17 cellular contexts compared by ENCODE assay signal in genomic region chr12:107657133-107657532, GRCh38. TPM values are rescaled to one million over a fixed set of nuclear protein-coding genes. Genes with fewer than 3 reads are reported as not detected.
DNase-seq lines count a peak whose midpoint lies in the region; ATAC-seq, FAIRE-seq and TF ChIP-seq lines count a peak whose summit lies in the region.
"Had no signal": no experiment of that assay in that cellular context is flagged by ENCODE, and none has a peak within 500 bp of the region (broad histone marks: within the 10 kb centered on the region; RNA-seq: fewer than 3 reads in every experiment).

No MANE protein-coding gene starts in this region.

- in situ Hi-C loops in HepG2 (cut with HindIII; ENCODE audit: extremely low pct_ligation_motif_present, low pct_unique_long_range_greater_than_20kb) = no loop called here

- no peak for TF ChIP-seq CTCF in liver (IDR thresholded peaks at IDR 0.05; ENCODE audit: low read depth, low read length, missing input control)
- no peak for TF ChIP-seq CTCF in HepG2 (CRISPR knock-in tag; IDR thresholded peaks at IDR 0.05)
- TF ChIP-seq CTCF in colonic mucosa (IDR thresholded peaks at IDR 0.05) = no peak
- no peak for TF ChIP-seq CTCF in right lobe of liver (IDR thresholded peaks at IDR 0.05)
- no peak for TF ChIP-seq CTCF in PC-3 (conservative IDR thresholded peaks at IDR 0.05; ENCODE audit: low read depth, low read length)

- H3K79me2 ChIP-seq in HepG2 (ENCODE audit: insufficient read depth, low read length) (no peaks in the 10 kb centered on the region), PC-3 (ENCODE audit: low read length) (no peaks in the 10 kb centered on the region)

- 66% methylated on average over 4 of the region's 4 CpGs for WGBS in liver
- WGBS in HepG2 (ENCODE audit: low lambda C conversion rate) = 74% methylated on average over 4 of the region's 4 CpGs
- WGBS in right lobe of liver (ENCODE audit: insufficient coverage, low coverage, low lambda C conversion rate, missing lambda C conversion rate) = 38% methylated on average over 4 of the region's 4 CpGs

- no peaks in the 10 kb centered on the region for H3K9me2 ChIP-seq in PC-3 (replicated peaks; ENCODE audit: low read length)

- intact Hi-C loops in HepG2 (cut with micrococcal nuclease; ENCODE audit: unreplicated experiment) (no loop called here), colonic mucosa (cut with DNase I) (no loop called here), right lobe of liver (cut with DNase I) (no loop called here), PC-3 (cut with micrococcal nuclease) (no loop called here)

- POLR2A ChIA-PET in HepG2 (lab: Yijun Ruan, JAX) (no interaction called here), PC-3 (lab: Charles Lee; ENCODE audit: unreplicated experiment) (no interaction called here)

- H3K9me3 ChIP-seq in liver (ENCODE audit: control insufficient read depth in 4 of 4, low read length in 3 of 4) (no peaks in the 10 kb centered on the region), HepG2 (ENCODE audit: low read length) (no peaks in the 10 kb centered on the region), colonic mucosa (no peaks in the 10 kb centered on the region), right lobe of liver (no peaks in the 10 kb centered on the region), PC-3 (ENCODE audit: low read length) (no peaks in the 10 kb centered on the region)
- H3K9me3 ChIP-seq: A549, Caco-2, HAP-1 had no signal

- no peak for TF ChIP-seq RAD21 in liver (IDR thresholded peaks at IDR 0.05)
- TF ChIP-seq RAD21 in HepG2 (CRISPR knock-in tag; IDR thresholded peaks at IDR 0.05) = no peak

- ATAC-seq in HepG2 (no peak), right lobe of liver (peak in 3 of 4 donors; percentile 6 to 49 (median 29)), PC-3 (no peak)
- ATAC-seq: A549 had no signal

- H3K4me1 ChIP-seq in liver (ENCODE audit: control insufficient read depth in 4 of 4, insufficient read depth in 4 of 4, low read length in 3 of 4) (peaks cover 2 to 34% (median 20%) of the 10 kb centered on the region in 4 donors), HepG2 (ENCODE audit: insufficient read depth, low read length) (no peaks in the 10 kb centered on the region), colonic mucosa (no peaks in the 10 kb centered on the region), right lobe of liver (peaks cover 0 to 33% (median 6%) of the 10 kb centered on the region in 4 donors), PC-3 (ENCODE audit: insufficient read depth, low read length) (peaks cover 12% of the 10 kb centered on the region)
- H3K4me1 ChIP-seq: A549, Caco-2, HAP-1 had no signal

- no peak for FAIRE-seq in HepG2 (lab: Jason Lieb, UNC)
- FAIRE-seq: A549, D721Med, H1 had no signal

- CTCF ChIA-PET in HepG2 (lab: Yijun Ruan, JAX; ENCODE audit: low intra/inter-chr PET ratio, low total read pairs) = no interaction called here
- CTCF ChIA-PET in PC-3 (lab: Charles Lee) = interaction anchor here (0.5 kb wide), 1 partner anchor 19 kb away, joined by 5 read pairs; no protein-coding TSS in a partner anchor

- H3K27ac ChIP-seq in liver (ENCODE audit: low read depth in 1 of 2, low read length in 2 of 2) (peak overlapping the region; percentile 35 to 64), HepG2 (ENCODE audit: extremely low read length, insufficient read depth, low read length) (no peak overlapping the region), colonic mucosa (no peak overlapping the region), right lobe of liver (peak overlapping the region in 2 of 3 donors; percentile 75 to 88), PC-3 (ENCODE audit: low read length) (no peak overlapping the region)
- H3K27ac ChIP-seq: 22Rv1, A549, C4-2B had no signal

- no peak overlapping the region for H3K4me2 ChIP-seq in HepG2 (ENCODE audit: low read depth, low read length)
- no peak overlapping the region for H3K4me2 ChIP-seq in PC-3 (ENCODE audit: low read length)
- H3K4me2 ChIP-seq: A549 had no signal

- no peaks in the 10 kb centered on the region for H3K36me3 ChIP-seq in liver (ENCODE audit: control insufficient read depth in 4 of 4, insufficient read depth in 3 of 4, low read depth in 1 of 4, low read length in 3 of 4)
- peaks cover 0 to 3% of the 10 kb centered on the region in 2 experiments; a peak in 1 of 5 replicates for H3K36me3 ChIP-seq in HepG2 (replicated peaks in 1 of 2; ENCODE audit: control insufficient read depth in 1 of 2, insufficient read depth in 2 of 2, low read length in 2 of 2)
- H3K36me3 ChIP-seq in colonic mucosa = no peaks in the 10 kb centered on the region
- no peaks in the 10 kb centered on the region for H3K36me3 ChIP-seq in right lobe of liver
- no peaks in the 10 kb centered on the region for H3K36me3 ChIP-seq in PC-3 (ENCODE audit: low read depth, low read length)
- H3K36me3 ChIP-seq: HAP-1 had no signal

- H3K9ac ChIP-seq in liver (ENCODE audit: low read depth in 1 of 2, low read length in 2 of 2) (peak overlapping the region in 1 of 2 donors; percentile 17), HepG2 (ENCODE audit: insufficient read depth, low read depth, low read length) (no peak overlapping the region), colonic mucosa (ENCODE audit: low read depth in 2 of 2, low read length in 2 of 2) (no peak overlapping the region), PC-3 (ENCODE audit: low read length) (no peak overlapping the region)

- H2AFZ ChIP-seq in HepG2 (ENCODE audit: low read length) (no peak overlapping the region), PC-3 (ENCODE audit: low read length) (no peak overlapping the region)

- H3F3A ChIP-seq in PC-3 (ENCODE audit: low read length, unreplicated experiment) = no peaks in the 10 kb centered on the region

- no peak overlapping the region for H3K4me3 ChIP-seq in liver (ENCODE audit: low read depth in 1 of 3, low read length in 3 of 3)
- no peak overlapping the region for H3K4me3 ChIP-seq in HepG2 (replicated peaks in 1 of 3; ENCODE audit: insufficient read depth in 1 of 3, low read depth in 2 of 3, low read length in 3 of 3)
- no peak overlapping the region for H3K4me3 ChIP-seq in colonic mucosa
- peak overlapping the region in 2 of 3 donors; percentile 5 to 55 for H3K4me3 ChIP-seq in right lobe of liver
- no peak overlapping the region for H3K4me3 ChIP-seq in PC-3 (ENCODE audit: low read length)
- H3K4me3 ChIP-seq: A549, HAP-1 had no signal

- H4K20me1 ChIP-seq in HepG2 (ENCODE audit: insufficient read depth, low read length) = no peaks in the 10 kb centered on the region
- H4K20me1 ChIP-seq in PC-3 (ENCODE audit: low read length) = no peaks in the 10 kb centered on the region

- no peak for TF ChIP-seq POLR2A in HepG2 (IDR thresholded peaks at IDR 0.05; ENCODE audit: insufficient read depth in 1 of 2, low read depth in 2 of 2, low read length in 2 of 2)
- TF ChIP-seq POLR2A in right lobe of liver (IDR thresholded peaks at IDR 0.05) = no peak

- no peaks in the 10 kb centered on the region for H3K27me3 ChIP-seq in liver (ENCODE audit: control insufficient read depth in 4 of 4, insufficient read depth in 4 of 4, low read length in 3 of 4)
- H3K27me3 ChIP-seq in HepG2 (ENCODE audit: control insufficient read depth in 1 of 2, insufficient read depth in 2 of 2, low read length in 2 of 2) = no peaks in the 10 kb centered on the region; a peak in 1 of 5 replicates
- H3K27me3 ChIP-seq in colonic mucosa = no peaks in the 10 kb centered on the region
- no peaks in the 10 kb centered on the region for H3K27me3 ChIP-seq in right lobe of liver
- H3K27me3 ChIP-seq in PC-3 (ENCODE audit: low read length) = no peaks in the 10 kb centered on the region

- BruUV-seq in HepG2 (replicated peaks; lab: Mats Ljungman, UMichigan) = no TSS peak
- no TSS peak for BruUV-seq in PC-3 (replicated peaks; lab: Mats Ljungman, UMichigan)

- no peak for TF ChIP-seq EP300 in HepG2 (IDR thresholded peaks at IDR 0.05; ENCODE audit: low read depth in 2 of 2, low read length in 2 of 2)
- TF ChIP-seq EP300 in HepG2 (CRISPR knock-in tag; IDR thresholded peaks at IDR 0.05; ENCODE audit: borderline replicate concordance) = no peak

- DNase-seq in HepG2 (ENCODE audit: low spot score) (no peak), colonic mucosa (peak; percentile 29), right lobe of liver (peak in 1 of 3 donors; percentile 61), HT-29 (ENCODE audit: low spot score) (no peak), PC-3 (no peak), SIG-M5 (lab: John Stamatoyannopoulos, UW) (no peak)
- DNase-seq: AML-193; Caco-2; CD4-positive, alpha-beta T cell; GF-D8 had no signal

TF ChIP-seq in liver, 16 proteins besides CTCF, POLR2A, EP300 and RAD21 (continues in another document):
- no peak for TF ChIP-seq GABPA (IDR thresholded peaks at IDR 0.05 in 1 of 2, conservative IDR thresholded peaks at IDR 0.05 in 1 of 2)

TF ChIP-seq in HepG2, 621 proteins besides CTCF, POLR2A, EP300 and RAD21 (continues in another document):
- TF ChIP-seq SRSF4 (IDR thresholded peaks at IDR 0.05; ENCODE audit: low read depth, low read length, poor library complexity, severe bottlenecking) (no peak), CC2D1A (CRISPR knock-in tag; IDR thresholded peaks at IDR 0.05) (no peak)

RNA-seq across cellular contexts. Expression of gene PWP1, which starts 28.5 kb away (rescaled TPM):
- total RNA-seq in liver (10 to 100 TPM; 17.5 to 33.6 TPM), HepG2 (2016; rRNA removed; fragmentation: Illumina TruSeq; extraction: Trizol) (70.2 and 123 TPM in 2 replicates), colonic mucosa (10 to 100 TPM; 19.7 to 23.8 TPM), right lobe of liver (10 to 100 TPM; 10.1 to 47.3 (median 16.6) TPM), PC-3 (2014; rRNA removed) (85.8 and 189 TPM in 2 replicates)
- polyA plus RNA-seq in liver (10 to 100 TPM; 20.2 to 39.0 TPM), HepG2 (2011; rRNA removed) (41.5 and 65.9 TPM in 2 replicates)
- total RNA-seq in HepG2 (2016; cell fraction: cytosol; rRNA removed; fragmentation: Illumina TruSeq; extraction: Trizol; ENCODE audit: low read depth) = 8.8 and 9.3 TPM in 2 replicates
- total RNA-seq in HepG2 (2016; cell fraction: insoluble cytoplasmic fraction; rRNA removed; fragmentation: Illumina TruSeq; extraction: Trizol) = 72.3 and 120 TPM in 2 replicates
- 19.5 and 24.8 TPM in 2 replicates for total RNA-seq in HepG2 (2016; cell fraction: membrane; rRNA removed; fragmentation: Illumina TruSeq; extraction: Trizol)
- 30.4 and 38.7 TPM in 2 replicates for total RNA-seq in HepG2 (2016; cell fraction: nucleus; rRNA removed; fragmentation: Illumina TruSeq; extraction: Trizol)
- 91.4 and 116 TPM in 2 replicates for polyA plus RNA-seq in HepG2 (2011; cell fraction: cytosol; rRNA removed)
- polyA plus RNA-seq in HepG2 (2011; cell fraction: nucleus; rRNA removed) = 69.5 and 74.4 TPM in 2 replicates
- 41.8 and 49.2 TPM in 2 replicates for polyA plus RNA-seq in HepG2 (2012)
- 5.8 and 6.8 TPM in 2 replicates for polyA plus RNA-seq in HepG2 (2016; cell fraction: cytosol; fragmentation: Illumina TruSeq; extraction: Trizol; ENCODE audit: low read depth)
- 109 and 113 TPM in 2 replicates for polyA plus RNA-seq in HepG2 (2016; cell fraction: insoluble cytoplasmic fraction; fragmentation: Illumina TruSeq; extraction: Trizol; ENCODE audit: low read depth)
- 13.3 and 14.4 TPM in 2 replicates for polyA plus RNA-seq in HepG2 (2016; cell fraction: membrane; fragmentation: Illumina TruSeq; extraction: Trizol; ENCODE audit: low read depth)
- 50.1 and 55.0 TPM in 2 replicates for polyA plus RNA-seq in HepG2 (2016; cell fraction: nucleus; fragmentation: Illumina TruSeq; extraction: Trizol; ENCODE audit: insufficient read depth, low read depth)
- polyA minus RNA-seq in HepG2 (2011; rRNA and poly(A)+ RNA removed; ENCODE audit: low replicate concordance) = 25.9 and 26.0 TPM in 2 replicates
- polyA minus RNA-seq in HepG2 (2011; cell fraction: cytosol; rRNA and poly(A)+ RNA removed) = 25.7 and 29.7 TPM in 2 replicates
- polyA minus RNA-seq in HepG2 (2011; cell fraction: nucleus; rRNA and poly(A)+ RNA removed) = 43.4 and 44.1 TPM in 2 replicates
- 32.0 and 34.8 TPM in 2 replicates for total RNA-seq in HT-29 (2014; rRNA removed; shearing (Covaris generic))

Comparison
In these comparisons a context has a peak if more than half of its experiments do, and no peak if none do; other contexts are left out.
1. H3K27ac ChIP-seq: peak in liver (2 of 2) and right lobe of liver (2 of 3); none in HepG2 (single experiment), colonic mucosa (single experiment) and PC-3 (single experiment).
2. H3K4me3 ChIP-seq: peak in right lobe of liver (2 of 3); none in liver (0 of 3), HepG2 (0 of 3), colonic mucosa (single experiment) and PC-3 (single experiment).
3. ATAC-seq: peak in right lobe of liver (3 of 4); none in HepG2 (single experiment) and PC-3 (single experiment).